In genomic region chr2:97645700-97646629, GRCh38 we compare ENCODE assay signal across 1 cellular context.
TF ChIP-seq lines count a peak whose summit lies in the region.

A gene with protein sequence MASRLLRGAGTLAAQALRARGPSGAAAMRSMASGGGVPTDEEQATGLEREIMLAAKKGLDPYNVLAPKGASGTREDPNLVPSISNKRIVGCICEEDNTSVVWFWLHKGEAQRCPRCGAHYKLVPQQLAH (plus strand): TSS chr2:97646062. CDS start chr2:97646087, 25 bp downstream.

TF ChIP-seq in GM12878, 131 proteins besides CTCF, POLR2A, EP300 and RAD21 (continued from another document and continues in another):
- TF ChIP-seq STAT3 (IDR thresholded peaks at IDR 0.05; ENCODE audit: low read depth, low read length) (no peak), ATF7 (IDR thresholded peaks at IDR 0.05; ENCODE audit: low read depth) (peak; percentile 57; the same call in 1 of the 2 replicates), SMAD1 (IDR thresholded peaks at IDR 0.05; ENCODE audit: low read depth, partially characterized antibody) (no peak), SKIL (IDR thresholded peaks at IDR 0.05; ENCODE audit: low read depth, poor library complexity, severe bottlenecking) (no peak), FOXK2 (IDR thresholded peaks at IDR 0.05) (no peak; the same call in 1 of the 2 replicates), RCOR1 (conservative IDR thresholded peaks at IDR 0.05; ENCODE audit: low read depth, low read length) (no peak), MEF2B (IDR thresholded peaks at IDR 0.05; ENCODE audit: partially characterized antibody, poor library complexity, severe bottlenecking) (no peak), SIN3A (IDR thresholded peaks at IDR 0.05; ENCODE audit: low read depth, low read length) (peak; percentile 25; the same call in 1 of the 2 replicates), NBN (IDR thresholded peaks at IDR 0.05) (peak; percentile 70), IKZF2 (IDR thresholded peaks at IDR 0.05) (peak; percentile 49 to 55; a peak in 2 of 4 replicates), SMARCA5 (IDR thresholded peaks at IDR 0.05) (0 out of 2 replicates have a peak, but pooled peaks have one; percentile 14), ASH2L (IDR thresholded peaks at IDR 0.05; ENCODE audit: borderline replicate concordance, low read depth) (no peak), REST (IDR thresholded peaks at IDR 0.05; ENCODE audit: low read depth, low read length) (no peak), HDAC2 (IDR thresholded peaks at IDR 0.05) (no peak), RUNX3 (IDR thresholded peaks at IDR 0.05; ENCODE audit: low read length) (peak; percentile 46), CEBPB (IDR thresholded peaks at IDR 0.05; ENCODE audit: borderline replicate concordance in 1 of 2, low read depth in 2 of 2, low read length in 2 of 2) (no peak), CEBPZ (IDR thresholded peaks at IDR 0.05; ENCODE audit: low read depth, low read length) (0 out of 2 replicates have a peak, but pooled peaks have one; percentile 26), KLF5 (IDR thresholded peaks at IDR 0.05; ENCODE audit: partially characterized antibody) (peak; percentile 49), BCL3 (IDR thresholded peaks at IDR 0.05; ENCODE audit: borderline replicate concordance, insufficient read depth, low read depth, low read length, poor library complexity, severe bottlenecking) (no peak), TCF12 (IDR thresholded peaks at IDR 0.05; ENCODE audit: low read depth, low read length) (no peak), TARDBP (IDR thresholded peaks at IDR 0.05; ENCODE audit: borderline replicate concordance) (no peak), PML (IDR thresholded peaks at IDR 0.05; ENCODE audit: low read length) (peak; percentile 67), NR2C2 (IDR thresholded peaks at IDR 0.05; ENCODE audit: borderline replicate concordance, control insufficient read depth, insufficient read length, low read depth) (no peak), CBFB (IDR thresholded peaks at IDR 0.05; ENCODE audit: low read depth) (0 out of 2 replicates have a peak, but pooled peaks have one; percentile 29), ZNF274 (IDR thresholded peaks at IDR 0.05; ENCODE audit: insufficient read depth, insufficient read length) (no peak), CHD2 (IDR thresholded peaks at IDR 0.05; ENCODE audit: borderline replicate concordance, low read depth, low read length) (peak; percentile 56), ZBTB4 (CRISPR knock-in tag; IDR thresholded peaks at IDR 0.05) (no peak), HCFC1 (IDR thresholded peaks at IDR 0.05; ENCODE audit: low read length) (no peak), BMI1 (IDR thresholded peaks at IDR 0.05; ENCODE audit: borderline replicate concordance) (no peak), MXI1 (IDR thresholded peaks at IDR 0.05; ENCODE audit: low read depth, low read length) (no peak; the same call in 1 of the 2 replicates), RBBP5 (conservative IDR thresholded peaks at IDR 0.05) (no peak), TBL1XR1 (IDR thresholded peaks at IDR 0.05; ENCODE audit: low read depth, low read length) (no peak), BHLHE40 (IDR thresholded peaks at IDR 0.05; ENCODE audit: borderline replicate concordance in 1 of 2, low read depth in 2 of 2, low read length in 1 of 2) (peak in 1 of 2 experiments; percentile 64; a peak in 2 of 4 replicates), TCF7 (IDR thresholded peaks at IDR 0.05; ENCODE audit: borderline replicate concordance) (no peak)
- TF ChIP-seq, protein P1, sequence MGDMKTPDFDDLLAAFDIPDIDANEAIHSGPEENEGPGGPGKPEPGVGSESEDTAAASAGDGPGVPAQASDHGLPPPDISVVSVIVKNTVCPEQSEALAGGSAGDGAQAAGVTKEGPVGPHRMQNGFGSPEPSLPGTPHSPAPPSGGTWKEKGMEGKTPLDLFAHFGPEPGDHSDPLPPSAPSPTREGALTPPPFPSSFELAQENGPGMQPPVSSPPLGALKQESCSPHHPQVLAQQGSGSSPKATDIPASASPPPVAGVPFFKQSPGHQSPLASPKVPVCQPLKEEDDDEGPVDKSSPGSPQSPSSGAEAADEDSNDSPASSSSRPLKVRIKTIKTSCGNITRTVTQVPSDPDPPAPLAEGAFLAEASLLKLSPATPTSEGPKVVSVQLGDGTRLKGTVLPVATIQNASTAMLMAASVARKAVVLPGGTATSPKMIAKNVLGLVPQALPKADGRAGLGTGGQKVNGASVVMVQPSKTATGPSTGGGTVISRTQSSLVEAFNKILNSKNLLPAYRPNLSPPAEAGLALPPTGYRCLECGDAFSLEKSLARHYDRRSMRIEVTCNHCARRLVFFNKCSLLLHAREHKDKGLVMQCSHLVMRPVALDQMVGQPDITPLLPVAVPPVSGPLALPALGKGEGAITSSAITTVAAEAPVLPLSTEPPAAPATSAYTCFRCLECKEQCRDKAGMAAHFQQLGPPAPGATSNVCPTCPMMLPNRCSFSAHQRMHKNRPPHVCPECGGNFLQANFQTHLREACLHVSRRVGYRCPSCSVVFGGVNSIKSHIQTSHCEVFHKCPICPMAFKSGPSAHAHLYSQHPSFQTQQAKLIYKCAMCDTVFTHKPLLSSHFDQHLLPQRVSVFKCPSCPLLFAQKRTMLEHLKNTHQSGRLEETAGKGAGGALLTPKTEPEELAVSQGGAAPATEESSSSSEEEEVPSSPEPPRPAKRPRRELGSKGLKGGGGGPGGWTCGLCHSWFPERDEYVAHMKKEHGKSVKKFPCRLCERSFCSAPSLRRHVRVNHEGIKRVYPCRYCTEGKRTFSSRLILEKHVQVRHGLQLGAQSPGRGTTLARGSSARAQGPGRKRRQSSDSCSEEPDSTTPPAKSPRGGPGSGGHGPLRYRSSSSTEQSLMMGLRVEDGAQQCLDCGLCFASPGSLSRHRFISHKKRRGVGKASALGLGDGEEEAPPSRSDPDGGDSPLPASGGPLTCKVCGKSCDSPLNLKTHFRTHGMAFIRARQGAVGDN (IDR thresholded peaks at IDR 0.05): peak; percentile 28; the same call in 1 of the 2 replicates
- TF ChIP-seq, protein P2, sequence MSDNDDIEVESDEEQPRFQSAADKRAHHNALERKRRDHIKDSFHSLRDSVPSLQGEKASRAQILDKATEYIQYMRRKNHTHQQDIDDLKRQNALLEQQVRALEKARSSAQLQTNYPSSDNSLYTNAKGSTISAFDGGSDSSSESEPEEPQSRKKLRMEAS (IDR thresholded peaks at IDR 0.05; ENCODE audit: low read depth, low read length): peak; percentile 4; the same call in 1 of the 2 replicates
- TF ChIP-seq, protein P3, sequence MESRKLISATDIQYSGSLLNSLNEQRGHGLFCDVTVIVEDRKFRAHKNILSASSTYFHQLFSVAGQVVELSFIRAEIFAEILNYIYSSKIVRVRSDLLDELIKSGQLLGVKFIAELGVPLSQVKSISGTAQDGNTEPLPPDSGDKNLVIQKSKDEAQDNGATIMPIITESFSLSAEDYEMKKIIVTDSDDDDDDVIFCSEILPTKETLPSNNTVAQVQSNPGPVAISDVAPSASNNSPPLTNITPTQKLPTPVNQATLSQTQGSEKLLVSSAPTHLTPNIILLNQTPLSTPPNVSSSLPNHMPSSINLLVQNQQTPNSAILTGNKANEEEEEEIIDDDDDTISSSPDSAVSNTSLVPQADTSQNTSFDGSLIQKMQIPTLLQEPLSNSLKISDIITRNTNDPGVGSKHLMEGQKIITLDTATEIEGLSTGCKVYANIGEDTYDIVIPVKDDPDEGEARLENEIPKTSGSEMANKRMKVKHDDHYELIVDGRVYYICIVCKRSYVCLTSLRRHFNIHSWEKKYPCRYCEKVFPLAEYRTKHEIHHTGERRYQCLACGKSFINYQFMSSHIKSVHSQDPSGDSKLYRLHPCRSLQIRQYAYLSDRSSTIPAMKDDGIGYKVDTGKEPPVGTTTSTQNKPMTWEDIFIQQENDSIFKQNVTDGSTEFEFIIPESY (IDR thresholded peaks at IDR 0.05): no peak
